ENCODE assay signal across 10 cellular contexts in genomic region chr14:91369628-91370445, GRCh38. TPM values are rescaled to one million over a fixed set of nuclear protein-coding genes. Genes with fewer than 3 reads are reported as not detected.
DNase-seq lines count a peak whose midpoint lies in the region; ATAC-seq and TF ChIP-seq lines count a peak whose summit lies in the region.
"Had no signal": no experiment of that assay in that cellular context is flagged by ENCODE, and none has a peak within 500 bp of the region (broad histone marks: within the 10 kb centered on the region; RNA-seq: fewer than 3 reads in every experiment).

No MANE protein-coding gene starts in this region.

- H3K9me3 ChIP-seq in MG63 (no peaks in the 10 kb centered on the region), lung (ENCODE audit: control insufficient read depth in 2 of 2, insufficient read depth in 1 of 2, low read length in 1 of 2) (no peaks in the 10 kb centered on the region)
- H3K9me3 ChIP-seq: sigmoid colon had no signal

- intact Hi-C loops in CD14-positive monocyte (cut with micrococcal nuclease) = no loop called here

- 32 to 63% methylated on average over 24 of the region's 24 CpGs for WGBS in lung, 2 donors

- POLR2A ChIA-PET in activated CD8-positive, alpha-beta T cell treated with anti-CD3 and anti-CD28 coated beads, Interleukin-2, amount 10 ng/mL, durations not matched to agents 7 days and 5 days (lab: Charles Lee) = no interaction called here

- H3K27ac Mint-ChIP-seq in CD14-positive monocyte = peak overlapping the region in 6 of 7 donors; percentile 33 to 88 (median 76)
- peak overlapping the region; percentile 91 for H3K27ac Mint-ChIP-seq in activated CD8-positive, alpha-beta T cell treated with anti-CD3 and anti-CD28 coated beads, Interleukin-2, amount 10 ng/mL, durations not matched to agents 7 days and 5 days

- no peaks in the 10 kb centered on the region for H3K27me3 ChIP-seq in MG63
- no peaks in the 10 kb centered on the region for H3K27me3 ChIP-seq in lung (ENCODE audit: control insufficient read depth, insufficient read depth)
- H3K27me3 ChIP-seq: sigmoid colon had no signal

- H3K4me1 Mint-ChIP-seq in CD14-positive monocyte = peaks cover 98% of the 10 kb centered on the region
- peaks cover 99% of the 10 kb centered on the region for H3K4me1 Mint-ChIP-seq in activated CD8-positive, alpha-beta T cell treated with anti-CD3 and anti-CD28 coated beads, Interleukin-2, amount 10 ng/mL, durations not matched to agents 7 days and 5 days (ENCODE audit: low read depth)

- DNase-seq in CD14-positive monocyte (ENCODE audit: low spot score) (no peak), MG63 (peak; percentile 48), lung (ENCODE audit: low spot score) (peak; percentile 47), mesenteric fat pad (ENCODE audit: low spot score) (no peak)
- DNase-seq in activated CD8-positive, alpha-beta T cell treated with anti-CD3 and anti-CD28 coated beads, Interleukin-2, amount 10 ng/mL, durations not matched to agents 7 days and 5 days = no peak
- DNase-seq: Kasumi-1, sigmoid colon had no signal

- CTCF ChIA-PET in activated CD8-positive, alpha-beta T cell treated with anti-CD3 and anti-CD28 coated beads, Interleukin-2, amount 10 ng/mL, durations not matched to agents 7 days and 5 days (lab: Charles Lee) = interaction anchor here (1.0 to 15.3 kb wide), 3 partner anchors 15 to 52 kb away, joined by 3 to 190 read pairs (median 4); no protein-coding TSS in a partner anchor

- no peak overlapping the region for H3K4me3 Mint-ChIP-seq in CD14-positive monocyte
- peak overlapping the region; percentile 34 for H3K4me3 Mint-ChIP-seq in activated CD8-positive, alpha-beta T cell treated with anti-CD3 and anti-CD28 coated beads, Interleukin-2, amount 10 ng/mL, durations not matched to agents 7 days and 5 days

- peaks cover 0 to 2% (median 0%) of the 10 kb centered on the region in 7 donors for H3K9me3 Mint-ChIP-seq in CD14-positive monocyte
- H3K9me3 Mint-ChIP-seq in activated CD8-positive, alpha-beta T cell treated with anti-CD3 and anti-CD28 coated beads, Interleukin-2, amount 10 ng/mL, durations not matched to agents 7 days and 5 days (ENCODE audit: insufficient read depth) = no peaks in the 10 kb centered on the region

- peaks cover 0 to 35% of the 10 kb centered on the region in 2 donors for H3K4me1 ChIP-seq in lung (ENCODE audit: control insufficient read depth in 2 of 2, insufficient read depth in 2 of 2, low read length in 2 of 2)

- H3K27me3 Mint-ChIP-seq in CD14-positive monocyte (ENCODE audit: low read depth in 3 of 3) = no peaks in the 10 kb centered on the region
- H3K27me3 Mint-ChIP-seq in activated CD8-positive, alpha-beta T cell treated with anti-CD3 and anti-CD28 coated beads, Interleukin-2, amount 10 ng/mL, durations not matched to agents 7 days and 5 days (ENCODE audit: low read depth) = no peaks in the 10 kb centered on the region

- TF ChIP-seq CTCF in CD14-positive monocyte (IDR thresholded peaks at IDR 0.05) = no peak
- no peak for TF ChIP-seq CTCF in lung (IDR thresholded peaks at IDR 0.05; ENCODE audit: control extremely low read depth, extremely low read depth)

- H3K36me3 ChIP-seq in MG63 (no peaks in the 10 kb centered on the region), lung (ENCODE audit: control insufficient read depth in 2 of 2, insufficient read depth in 2 of 2, low read length in 2 of 2) (no peaks in the 10 kb centered on the region)
- H3K36me3 ChIP-seq: sigmoid colon had no signal

- H3K4me3 ChIP-seq in MG63 = no peak overlapping the region
- no peak overlapping the region for H3K4me3 ChIP-seq in lung
- H3K4me3 ChIP-seq: sigmoid colon had no signal

- no peak for ATAC-seq in activated CD8-positive, alpha-beta T cell treated with anti-CD3 and anti-CD28 coated beads, Interleukin-2, amount 10 ng/mL, durations not matched to agents 7 days and 5 days
- no peak for ATAC-seq in lung (ENCODE audit: insufficient read depth, low FRiP score)
- no peak for ATAC-seq in HG02981 (IDR thresholded peaks at IDR 0.05; ENCODE audit: unreplicated experiment)
- no peak for ATAC-seq in GM19324 (IDR thresholded peaks at IDR 0.05; ENCODE audit: low FRiP score, unreplicated experiment)
- no peak for ATAC-seq in HG02852 (IDR thresholded peaks at IDR 0.05; ENCODE audit: unreplicated experiment)

- H3K27ac ChIP-seq in lung (ENCODE audit: low read depth in 1 of 2, low read length in 1 of 2) = peak overlapping the region in 1 of 2 donors; percentile 43
- H3K27ac ChIP-seq: sigmoid colon had no signal

- H3K36me3 Mint-ChIP-seq in CD14-positive monocyte = peaks cover 25 to 35% of the 10 kb centered on the region in 2 donors
- H3K36me3 Mint-ChIP-seq in activated CD8-positive, alpha-beta T cell treated with anti-CD3 and anti-CD28 coated beads, Interleukin-2, amount 10 ng/mL, durations not matched to agents 7 days and 5 days (ENCODE audit: low read depth) = peaks cover 40% of the 10 kb centered on the region

RNA-seq across cellular contexts. Expression of gene CCDC88C, which starts 47.8 kb away (rescaled TPM):
- polyA plus RNA-seq in CD14-positive monocyte (10 to 100 TPM; 11.6 to 12.3 TPM), lung (10 to 100 TPM; 16.5 to 20.6 TPM)
- 1.2 and 5.8 TPM in 2 replicates for total RNA-seq in MG63 (2014; rRNA removed; shearing (Covaris generic); ENCODE audit: low replicate concordance)
- 100 to 1,000 TPM; 147 to 153 TPM for total RNA-seq in activated CD8-positive, alpha-beta T cell treated with anti-CD3 and anti-CD28 coated beads, Interleukin-2, amount 10 ng/mL, durations not matched to agents 7 days and 5 days
- total RNA-seq in lung (10 to 100 TPM; 43.7 to 66.0 TPM), mesenteric fat pad (17.4 TPM)

Comparison
In these comparisons a context has a peak if more than half of its experiments do, and no peak if none do; other contexts are left out.
1. DNase-seq: peak in MG63 (single experiment) and lung (single experiment); none in CD14-positive monocyte (single experiment), activated CD8-positive, alpha-beta T cell treated with anti-CD3 and anti-CD28 coated beads, Interleukin-2, amount 10 ng/mL, durations not matched to agents 7 days and 5 days (single experiment) and mesenteric fat pad (single experiment).